In genomic region chr2:62657752-62658151, GRCh38 we compare ENCODE assay signal across 15 cellular contexts. TPM values are rescaled to one million over a fixed set of nuclear protein-coding genes. Genes with fewer than 3 reads are reported as not detected.
DNase-seq lines count a peak whose midpoint lies in the region; ATAC-seq and TF ChIP-seq lines count a peak whose summit lies in the region.
"Had no signal": no experiment of that assay in that cellular context is flagged by ENCODE, and none has a peak within 500 bp of the region (broad histone marks: within the 10 kb centered on the region; RNA-seq: fewer than 3 reads in every experiment).

No MANE protein-coding gene starts in this region.

- ATAC-seq in GM19397 (IDR thresholded peaks at IDR 0.05; ENCODE audit: unreplicated experiment) (peak; percentile 62), HG02938 (IDR thresholded peaks at IDR 0.05; ENCODE audit: unreplicated experiment) (peak; percentile 48)
- ATAC-seq: activated CD8-positive, alpha-beta T cell treated with anti-CD3 and anti-CD28 coated beads for 36 hours; gastroesophageal sphincter; stimulated activated naive CD8-positive, alpha-beta T cell treated with anti-CD3 and anti-CD28 coated beads, Interleukin-15, Interleukin-2, amounts not matched to agents 100 U/mL and 50 U/mL, for 24 hours had no signal

- H3K27me3 ChIP-seq in GM06990 (replicated peaks; ENCODE audit: control insufficient read depth, insufficient read depth, low read length) (no peaks in the 10 kb centered on the region), stomach (no peaks in the 10 kb centered on the region), thyroid gland (no peaks in the 10 kb centered on the region)
- H3K27me3 ChIP-seq: gastroesophageal sphincter had no signal

- TF ChIP-seq POLR2A in stomach (IDR thresholded peaks at IDR 0.05) (no peak), thyroid gland (IDR thresholded peaks at IDR 0.05) (no peak)

- no peaks in the 10 kb centered on the region; the same call in 1 of the 2 replicates for H3K36me3 ChIP-seq in GM06990 (ENCODE audit: control insufficient read depth, insufficient read depth, low read length)
- no peaks in the 10 kb centered on the region for H3K36me3 ChIP-seq in stomach
- H3K36me3 ChIP-seq in thyroid gland = no peaks in the 10 kb centered on the region
- H3K36me3 ChIP-seq: gastroesophageal sphincter had no signal

- no peak for TF ChIP-seq EP300 in stomach (IDR thresholded peaks at IDR 0.05)

- H3K4me1 ChIP-seq in stomach = peaks cover 0 to 35% (median 10%) of the 10 kb centered on the region in 4 donors
- H3K4me1 ChIP-seq in thyroid gland = peaks cover 3 to 4% of the 10 kb centered on the region in 2 donors

- intact Hi-C loops in stomach (cut with DNase I; ENCODE audit: low total_unique reads) = no loop called here
- intact Hi-C loops in thyroid gland (cut with DNase I) = no loop called here

- TF ChIP-seq CTCF in GM06990 (IDR thresholded peaks at IDR 0.05; ENCODE audit: insufficient read depth, low read length, poor library complexity, severe bottlenecking) (no peak), stomach (IDR thresholded peaks at IDR 0.05) (no peak), thyroid gland (IDR thresholded peaks at IDR 0.05) (no peak)

- H3K4me3 ChIP-seq in GM06990 (replicated peaks; ENCODE audit: low read depth, low read length) = no peak overlapping the region
- no peak overlapping the region for H3K4me3 ChIP-seq in stomach
- H3K4me3 ChIP-seq in thyroid gland (replicated peaks in 1 of 3) = no peak overlapping the region
- H3K4me3 ChIP-seq: gastroesophageal sphincter, SK-N-MC, skin epidermis had no signal

- DNase-seq in GM06990 (ENCODE audit: extremely low read depth, insufficient read length) (peak; percentile 30), MV-4-11 (lab: John Stamatoyannopoulos, UW) (peak; percentile 71), stomach (no peak), hepatic stellate cell (ENCODE audit: low spot score) (no peak), thyroid gland (no peak), NCI-H345 (lab: John Stamatoyannopoulos, UW) (no peak)
- DNase-seq: ACHN; activated CD8-positive, alpha-beta T cell treated with anti-CD3 and anti-CD28 coated beads for 36 hours; midbrain; stimulated activated naive CD8-positive, alpha-beta T cell treated with anti-CD3 and anti-CD28 coated beads, Interleukin-15, Interleukin-2, amounts not matched to agents 100 U/mL and 50 U/mL, for 24 hours had no signal

- H3K9me3 ChIP-seq in stomach = no peaks in the 10 kb centered on the region
- H3K9me3 ChIP-seq in thyroid gland = no peaks in the 10 kb centered on the region
- H3K9me3 ChIP-seq: gastroesophageal sphincter had no signal

- H3K27ac ChIP-seq in stomach (no peak overlapping the region), thyroid gland (no peak overlapping the region)
- H3K27ac ChIP-seq: gastroesophageal sphincter, SK-N-MC had no signal

RNA-seq across cellular contexts. Expression of gene EHBP1, which starts 47.8 kb away (rescaled TPM):
- 100 to 1,000 TPM in 3 of 5 donors, 10 to 100 TPM in 2; 18.0 to 142 (median 107) TPM for total RNA-seq in stomach
- 10 to 100 TPM; 10.2 to 23.1 (median 17.6) TPM for polyA plus RNA-seq in stomach
- 10 to 100 TPM; 49.9 to 68.8 (median 57.0) TPM for total RNA-seq in thyroid gland

Comparison
In these comparisons a context has a peak if more than half of its experiments do, and no peak if none do; other contexts are left out.
1. DNase-seq: peak in GM06990 (single experiment) and MV-4-11 (single experiment); none in stomach (single experiment), hepatic stellate cell (single experiment), thyroid gland (0 of 2) and NCI-H345 (single experiment).